Comparison of ENCODE assay signal across 24 cellular contexts in genomic region chr12:48191096-48191495, GRCh38. TPM values are rescaled to one million over a fixed set of nuclear protein-coding genes. Genes with fewer than 3 reads are reported as not detected.
DNase-seq lines count a peak whose midpoint lies in the region; ATAC-seq, FAIRE-seq and TF ChIP-seq lines count a peak whose summit lies in the region.
"Had no signal": no experiment of that assay in that cellular context is flagged by ENCODE, and none has a peak within 500 bp of the region (broad histone marks: within the 10 kb centered on the region; RNA-seq: fewer than 3 reads in every experiment).

No MANE protein-coding gene starts in this region.

- H3K4me3 ChIP-seq in bronchial epithelial cell (ENCODE audit: low read depth, low read length), result no peak overlapping the region
- no peak overlapping the region for H3K4me3 ChIP-seq in keratinocyte (ENCODE audit: control insufficient read depth in 2 of 3, extremely low read depth in 1 of 3, insufficient read depth in 2 of 3, low read depth in 1 of 3, low read length in 3 of 3)
- no peak overlapping the region for H3K4me3 ChIP-seq in aorta (ENCODE audit: low read length in 2 of 2)
- H3K4me3 ChIP-seq in mammary epithelial cell (replicated peaks in 1 of 3; ENCODE audit: insufficient read depth in 1 of 3, low read depth in 2 of 3, low read length in 3 of 3), result no peak overlapping the region
- H3K4me3 ChIP-seq: GM23338 had no signal

- H3K4me1 ChIP-seq in keratinocyte (ENCODE audit: control insufficient read depth, extremely low read depth, insufficient read depth, low read length), result peaks cover 7% of the 10 kb centered on the region
- H3K4me1 ChIP-seq in aorta (ENCODE audit: control insufficient read depth in 1 of 2, insufficient read depth in 2 of 2, low read length in 2 of 2), result no peaks in the 10 kb centered on the region
- peaks cover 7% of the 10 kb centered on the region for H3K4me1 ChIP-seq in mammary epithelial cell (ENCODE audit: insufficient read depth, low read length)

- dilution Hi-C loops in keratinocyte (cut with MboI; ENCODE audit: extremely low pct_ligation_motif_present, low sequenced_read_pairs), result no loop called here
- dilution Hi-C loops in mammary epithelial cell (cut with HindIII; ENCODE audit: low sequenced_read_pairs), result no loop called here

- peak overlapping the region; percentile 17 for H3K4me2 ChIP-seq in keratinocyte (ENCODE audit: control insufficient read depth, extremely low read depth, insufficient read depth, low read depth, low read length)
- no peak overlapping the region for H3K4me2 ChIP-seq in mammary epithelial cell (ENCODE audit: insufficient read depth, low read depth, low read length)
- H3K4me2 ChIP-seq: GM23338 had no signal

- DNase-seq in bronchial epithelial cell (ENCODE audit: low read depth), result peak; percentile 64
- DNase-seq in keratinocyte (ENCODE audit: low read depth, low spot score), result no peak
- DNase-seq in aorta, result no peak
- DNase-seq in mammary epithelial cell, result no peak
- DNase-seq in SKM-1 (lab: John Stamatoyannopoulos, UW; ENCODE audit: unreplicated experiment), result no peak
- DNase-seq: 8988T; C1 segment of cervical spinal cord; Calu3; CD4-positive, alpha-beta memory T cell; COR-L47; DMS53; DMS79 treated with DMSO at 0.1 percent for 48 hours; GF-D8; H9 had no signal

- no TSS peak for BruUV-seq in mammary epithelial cell (replicated peaks; lab: Mats Ljungman, UMichigan)

- H3K9me3 ChIP-seq in keratinocyte (ENCODE audit: control insufficient read depth, low read depth, low read length) (no peaks in the 10 kb centered on the region), aorta (ENCODE audit: control insufficient read depth, low read length) (no peaks in the 10 kb centered on the region), mammary epithelial cell (replicated peaks; ENCODE audit: insufficient read depth, low read length) (no peaks in the 10 kb centered on the region)

- in situ Hi-C loops in mammary epithelial cell (cut with MboI; ENCODE audit: low sequenced_read_pairs in 2 of 2), result loop anchor here in 1 of 2 donors (25.0 kb wide), 1 partner anchor 421 kb away; no protein-coding TSS in a partner anchor

- intact Hi-C loops in aorta (cut with DNase I), result no loop called here
- intact Hi-C loops in mammary epithelial cell (cut with micrococcal nuclease), result no loop called here

- H2AFZ ChIP-seq in keratinocyte (ENCODE audit: control insufficient read depth, low read length) (no peak overlapping the region), mammary epithelial cell (ENCODE audit: low read depth, low read length) (no peak overlapping the region)
- H2AFZ ChIP-seq: GM23338 had no signal

- ATAC-seq in esophagus mucosa (peak; percentile 77), aorta (ENCODE audit: low FRiP score) (no peak)
- ATAC-seq: GM23338, HCT116 had no signal

- TF ChIP-seq CTCF in bronchial epithelial cell (IDR thresholded peaks at IDR 0.05; ENCODE audit: insufficient read depth, low read length, severe bottlenecking) (no peak), keratinocyte (optimal IDR thresholded peaks at IDR 0.05 in 1 of 3, IDR thresholded peaks at IDR 0.05 in 1 of 3, conservative IDR thresholded peaks at IDR 0.05 in 1 of 3; ENCODE audit: extremely low read depth in 1 of 3, insufficient read depth in 2 of 3, low read length in 3 of 3) (no peak), mammary epithelial cell (conservative IDR thresholded peaks at IDR 0.05 in 1 of 2, IDR thresholded peaks at IDR 0.05 in 1 of 2; ENCODE audit: extremely low read depth in 1 of 2, insufficient read depth in 1 of 2, low read depth in 1 of 2, low read length in 2 of 2) (no peak)

- H3K36me3 ChIP-seq in bronchial epithelial cell (ENCODE audit: control insufficient read depth, insufficient read depth, low read length), result no peaks in the 10 kb centered on the region
- H3K36me3 ChIP-seq in keratinocyte (ENCODE audit: control insufficient read depth in 2 of 2, extremely low read depth in 1 of 2, insufficient read depth in 2 of 2, low read length in 2 of 2), result no peaks in the 10 kb centered on the region
- no peaks in the 10 kb centered on the region for H3K36me3 ChIP-seq in aorta (ENCODE audit: control insufficient read depth in 1 of 2, insufficient read depth in 2 of 2, low read length in 1 of 2)
- no peaks in the 10 kb centered on the region for H3K36me3 ChIP-seq in mammary epithelial cell (ENCODE audit: insufficient read depth, low read length)

- no peak overlapping the region for H3K27ac ChIP-seq in keratinocyte (ENCODE audit: control insufficient read depth, insufficient read depth, low read length)
- H3K27ac ChIP-seq in aorta (ENCODE audit: low read depth in 1 of 2, low read length in 2 of 2), result no peak overlapping the region
- H3K27ac ChIP-seq in mammary epithelial cell (ENCODE audit: insufficient read depth, low read depth, low read length), result no peak overlapping the region

- H3K79me2 ChIP-seq in keratinocyte (ENCODE audit: control insufficient read depth, insufficient read depth, low read length) (no peaks in the 10 kb centered on the region), mammary epithelial cell (ENCODE audit: insufficient read depth, low read length) (no peaks in the 10 kb centered on the region)

- H3K9ac ChIP-seq in keratinocyte (ENCODE audit: control insufficient read depth, extremely low read depth, insufficient read depth, low read length), result no peak overlapping the region
- H3K9ac ChIP-seq in mammary epithelial cell (ENCODE audit: insufficient read depth, low read length), result no peak overlapping the region

- H4K20me1 ChIP-seq in keratinocyte (ENCODE audit: control insufficient read depth, extremely low read depth, insufficient read depth, low read length), result no peaks in the 10 kb centered on the region
- H4K20me1 ChIP-seq in mammary epithelial cell (ENCODE audit: insufficient read depth, low read length), result no peaks in the 10 kb centered on the region

- no peaks in the 10 kb centered on the region for H3K27me3 ChIP-seq in bronchial epithelial cell (ENCODE audit: control insufficient read depth, insufficient read depth, low read length)
- peaks cover 5% of the 10 kb centered on the region for H3K27me3 ChIP-seq in keratinocyte (ENCODE audit: control insufficient read depth, extremely low read depth, insufficient read depth, low read length)
- H3K27me3 ChIP-seq in aorta (ENCODE audit: control insufficient read depth in 1 of 2, insufficient read depth in 2 of 2, low read length in 1 of 2), result no peaks in the 10 kb centered on the region
- H3K27me3 ChIP-seq in mammary epithelial cell (ENCODE audit: insufficient read depth, low read length), result no peaks in the 10 kb centered on the region

- no peaks in the 10 kb centered on the region for H3K9me1 ChIP-seq in keratinocyte (ENCODE audit: control insufficient read depth, extremely low read depth, insufficient read depth, low read length)

- FAIRE-seq in bronchial epithelial cell (lab: Jason Lieb, UNC) (no peak), keratinocyte (lab: Jason Lieb, UNC) (peak; percentile 46)
- FAIRE-seq: GM12891, GM18507 had no signal

- CTCF ChIA-PET in mammary epithelial cell (lab: Charles Lee; ENCODE audit: low non-redundant PET), result no interaction called here

RNA-seq across cellular contexts. Expression of gene CCDC184, which starts 7.7 kb away (rescaled TPM):
- not detected in 2 replicates for total RNA-seq in bronchial epithelial cell
- total RNA-seq in esophagus mucosa, result 0.20 TPM
- polyA plus RNA-seq in keratinocyte, result 0.19 to 0.51 TPM (median 0.21 TPM) in 3 replicates
- not detected for polyA plus RNA-seq in keratinocyte (2011; ENCODE audit: low read depth)
- 0.64 and 0.87 TPM in 2 replicates for polyA plus RNA-seq in keratinocyte (2011; cell fraction: cytosol; rRNA removed)
- polyA plus RNA-seq in keratinocyte (2011; cell fraction: nucleus; rRNA removed), result 0.88 and 1.6 TPM in 2 replicates
- polyA plus RNA-seq in keratinocyte (2012; ENCODE audit: low replicate concordance), result 0.08 and 0.45 TPM in 2 replicates
- 0.13 to 0.20 TPM in 2 of 3 replicates, not detected in the other for polyA minus RNA-seq in keratinocyte
- not detected for polyA minus RNA-seq in keratinocyte (2011; cell fraction: cytosol; rRNA and poly(A)+ RNA removed)
- polyA minus RNA-seq in keratinocyte (2011; cell fraction: nucleus; rRNA and poly(A)+ RNA removed), result 0.42 and 0.62 TPM in 2 replicates
- total RNA-seq in aorta, result 1 to 10 TPM; 1.1 to 2.2 TPM
- polyA plus RNA-seq in aorta, result 1 to 10 TPM in 1 of 2 donors, under 1 TPM in 1; 0.63 to 2.8 TPM
- total RNA-seq in mammary epithelial cell, result 1 to 10 TPM; 1.5 to 1.7 TPM
- polyA plus RNA-seq in mammary epithelial cell, result 0.25 TPM
- polyA minus RNA-seq in mammary epithelial cell, result not detected

RNA-seq across cellular contexts. Expression of gene OR10AD1, which starts 12.0 kb away (rescaled TPM):
- total RNA-seq in bronchial epithelial cell (not detected in 2 replicates), esophagus mucosa (not detected), aorta (not detected), mammary epithelial cell (not detected)
- polyA plus RNA-seq in keratinocyte (not detected in 3 replicates), aorta (not detected), mammary epithelial cell (not detected)
- polyA plus RNA-seq in keratinocyte (2011; ENCODE audit: low read depth), result not detected
- polyA plus RNA-seq in keratinocyte (2011; cell fraction: cytosol; rRNA removed), result not detected in 2 replicates
- not detected in 2 replicates for polyA plus RNA-seq in keratinocyte (2011; cell fraction: nucleus; rRNA removed)
- 0.13 TPM in 1 of 2 replicates, not detected in the other for polyA plus RNA-seq in keratinocyte (2012; ENCODE audit: low replicate concordance)
- polyA minus RNA-seq in keratinocyte (not detected in 3 replicates), mammary epithelial cell (not detected)
- not detected for polyA minus RNA-seq in keratinocyte (2011; cell fraction: cytosol; rRNA and poly(A)+ RNA removed)
- polyA minus RNA-seq in keratinocyte (2011; cell fraction: nucleus; rRNA and poly(A)+ RNA removed), result not detected in 2 replicates
- total RNA-seq: A673; Calu3; CD4-positive, alpha-beta memory T cell; Daoy; G401; GM23338; H4; H9 had no signal
- polyA plus RNA-seq: BJ; CD4-positive, alpha-beta memory T cell; GM23338 had no signal

RNA-seq across cellular contexts. Expression of gene ASB8, which starts 33.8 kb away (rescaled TPM):
- total RNA-seq in bronchial epithelial cell, result 9.5 and 17.3 TPM in 2 replicates
- 24.7 TPM for total RNA-seq in esophagus mucosa
- 18.4 to 21.7 TPM (median 19.0 TPM) in 3 replicates for polyA plus RNA-seq in keratinocyte
- polyA plus RNA-seq in keratinocyte (2011; ENCODE audit: low read depth), result 1.9 TPM
- polyA plus RNA-seq in keratinocyte (2011; cell fraction: cytosol; rRNA removed), result 11.3 and 13.7 TPM in 2 replicates
- polyA plus RNA-seq in keratinocyte (2011; cell fraction: nucleus; rRNA removed), result 11.4 and 13.6 TPM in 2 replicates
- polyA plus RNA-seq in keratinocyte (2012; ENCODE audit: low replicate concordance), result 10.5 and 18.7 TPM in 2 replicates
- polyA minus RNA-seq in keratinocyte, result 17.9 to 27.7 TPM (median 22.1 TPM) in 3 replicates
- 8.4 TPM for polyA minus RNA-seq in keratinocyte (2011; cell fraction: cytosol; rRNA and poly(A)+ RNA removed)
- polyA minus RNA-seq in keratinocyte (2011; cell fraction: nucleus; rRNA and poly(A)+ RNA removed), result 5.7 and 9.4 TPM in 2 replicates
- total RNA-seq in aorta, result 10 to 100 TPM; 32.8 to 34.2 TPM
- polyA plus RNA-seq in aorta, result 10 to 100 TPM; 20.7 to 25.6 TPM
- total RNA-seq in mammary epithelial cell, result 10 to 100 TPM; 20.4 to 20.7 TPM
- polyA plus RNA-seq in mammary epithelial cell, result 18.2 TPM
- polyA minus RNA-seq in mammary epithelial cell, result 7.3 TPM
